Comparison of ENCODE assay signal across 22 cellular contexts in the genomic region with DNA sequence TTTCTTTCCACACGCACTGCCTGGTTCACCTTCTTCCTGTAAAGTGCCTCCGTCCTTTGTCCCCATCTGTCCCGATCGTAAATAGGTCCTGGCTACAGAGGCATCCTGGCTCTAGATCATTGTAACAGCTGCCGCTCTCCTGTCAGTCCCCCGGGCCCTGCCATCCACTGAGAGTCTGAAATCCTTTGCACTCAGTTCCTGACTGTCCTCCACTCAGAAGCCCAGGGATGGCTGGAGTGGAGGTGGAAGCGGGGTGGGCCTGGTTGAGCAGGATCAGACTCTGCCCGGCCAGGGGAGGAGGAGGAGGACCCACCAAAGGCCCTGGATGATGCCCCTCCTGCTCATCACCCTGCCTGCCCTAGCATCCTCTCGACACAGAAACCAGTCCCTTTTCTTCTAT. TPM values are rescaled to one million over a fixed set of nuclear protein-coding genes. Genes with fewer than 3 reads are reported as not detected.
"Had no signal": no experiment of that assay in that cellular context is flagged by ENCODE, and none has a peak within 500 bp of the region (broad histone marks: within the 10 kb centered on the region; RNA-seq: fewer than 3 reads in every experiment).

No MANE protein-coding gene starts in this region.

- H3K9me3 ChIP-seq: esophagus muscularis mucosa, SK-N-SH, upper lobe of right lung had no signal

- H3K4me3 Mint-ChIP-seq: activated B cell treated with CpG ODN at 0.5 μM for 24 hours; activated CD4-positive, alpha-beta memory T cell treated with anti-CD3 and anti-CD28 coated beads for 36 hours; activated naive CD8-positive, alpha-beta T cell treated with anti-CD3 and anti-CD28 coated beads, Interleukin-2, amount 50 U/mL, for 24 hours; memory B cell; nephron progenitor cell; T-helper 2 cell treated with Interferon-gamma antibody and Interleukin-4, amounts not matched to agents 5 μg/mL and 100 μg/mL, for 36 hours had no signal

- H3K4me3 ChIP-seq: esophagus muscularis mucosa, upper lobe of right lung had no signal

- DNase-seq: activated B cell treated with CpG ODN at 0.5 μM for 24 hours; activated CD4-positive, alpha-beta memory T cell treated with anti-CD3 and anti-CD28 coated beads for 36 hours; activated CD4-positive, alpha-beta T cell treated with anti-CD3 and anti-CD28 coated beads for 4 hours; activated effector memory CD4-positive, alpha-beta T cell treated with anti-CD3 and anti-CD28 coated beads, Interleukin-2, amount 50 U/mL, for 16 hours; activated naive CD4-positive, alpha-beta T cell treated with anti-CD3 and anti-CD28 coated beads, Interleukin-2, amount 50 U/mL, for 16 hours; activated naive CD8-positive, alpha-beta T cell treated with anti-CD3 and anti-CD28 coated beads, Interleukin-2, amount 50 U/mL, for 24 hours; dermis blood vessel endothelial cell; effector CD8-positive, alpha-beta T cell; hippocampal formation; nephron progenitor cell; occipital lobe; retina; SK-N-SH; stimulated activated CD4-positive, alpha-beta T cell treated with anti-CD3 and anti-CD28 coated beads, Interleukin-4, amount 100 ng/mL, for 24 hours; stimulated activated naive CD4-positive, alpha-beta T cell treated with Interleukin-2 at 50 U/mL for 16 hours; upper lobe of right lung had no signal

- H3K27ac Mint-ChIP-seq: activated B cell treated with CpG ODN at 0.5 μM for 24 hours; activated CD4-positive, alpha-beta memory T cell treated with anti-CD3 and anti-CD28 coated beads for 36 hours; activated naive CD8-positive, alpha-beta T cell treated with anti-CD3 and anti-CD28 coated beads, Interleukin-2, amount 50 U/mL, for 24 hours; memory B cell; T-helper 2 cell treated with Interferon-gamma antibody and Interleukin-4, amounts not matched to agents 5 μg/mL and 100 μg/mL, for 36 hours had no signal

- H3K9me3 Mint-ChIP-seq: activated CD4-positive, alpha-beta memory T cell treated with anti-CD3 and anti-CD28 coated beads for 36 hours; nephron progenitor cell had no signal

- ATAC-seq: activated naive CD8-positive, alpha-beta T cell treated with anti-CD3 and anti-CD28 coated beads, Interleukin-2, amount 50 U/mL, for 24 hours; upper lobe of right lung had no signal

- H3K27ac ChIP-seq: esophagus muscularis mucosa, upper lobe of right lung had no signal

- H3K27me3 ChIP-seq: esophagus muscularis mucosa, upper lobe of right lung had no signal

- H3K4me1 Mint-ChIP-seq: activated B cell treated with CpG ODN at 0.5 μM for 24 hours; activated naive CD8-positive, alpha-beta T cell treated with anti-CD3 and anti-CD28 coated beads, Interleukin-2, amount 50 U/mL, for 24 hours; memory B cell had no signal

- H3K27me3 Mint-ChIP-seq: activated B cell treated with CpG ODN at 0.5 μM for 24 hours; activated CD4-positive, alpha-beta memory T cell treated with anti-CD3 and anti-CD28 coated beads for 36 hours; activated naive CD8-positive, alpha-beta T cell treated with anti-CD3 and anti-CD28 coated beads, Interleukin-2, amount 50 U/mL, for 24 hours; memory B cell had no signal

RNA-seq across cellular contexts. Expression of a gene that starts 47.3 kb away (rescaled TPM):
- total RNA-seq: activated B cell treated with CpG ODN at 0.5 μM for 24 hours; activated CD4-positive, alpha-beta memory T cell treated with anti-CD3 and anti-CD28 coated beads for 36 hours; dermis blood vessel endothelial cell; endothelial cell of umbilical vein; mononuclear cell; posterior vena cava; upper lobe of right lung had no signal
